Comparison of ENCODE assay signal across 9 cellular contexts in the genomic region with DNA sequence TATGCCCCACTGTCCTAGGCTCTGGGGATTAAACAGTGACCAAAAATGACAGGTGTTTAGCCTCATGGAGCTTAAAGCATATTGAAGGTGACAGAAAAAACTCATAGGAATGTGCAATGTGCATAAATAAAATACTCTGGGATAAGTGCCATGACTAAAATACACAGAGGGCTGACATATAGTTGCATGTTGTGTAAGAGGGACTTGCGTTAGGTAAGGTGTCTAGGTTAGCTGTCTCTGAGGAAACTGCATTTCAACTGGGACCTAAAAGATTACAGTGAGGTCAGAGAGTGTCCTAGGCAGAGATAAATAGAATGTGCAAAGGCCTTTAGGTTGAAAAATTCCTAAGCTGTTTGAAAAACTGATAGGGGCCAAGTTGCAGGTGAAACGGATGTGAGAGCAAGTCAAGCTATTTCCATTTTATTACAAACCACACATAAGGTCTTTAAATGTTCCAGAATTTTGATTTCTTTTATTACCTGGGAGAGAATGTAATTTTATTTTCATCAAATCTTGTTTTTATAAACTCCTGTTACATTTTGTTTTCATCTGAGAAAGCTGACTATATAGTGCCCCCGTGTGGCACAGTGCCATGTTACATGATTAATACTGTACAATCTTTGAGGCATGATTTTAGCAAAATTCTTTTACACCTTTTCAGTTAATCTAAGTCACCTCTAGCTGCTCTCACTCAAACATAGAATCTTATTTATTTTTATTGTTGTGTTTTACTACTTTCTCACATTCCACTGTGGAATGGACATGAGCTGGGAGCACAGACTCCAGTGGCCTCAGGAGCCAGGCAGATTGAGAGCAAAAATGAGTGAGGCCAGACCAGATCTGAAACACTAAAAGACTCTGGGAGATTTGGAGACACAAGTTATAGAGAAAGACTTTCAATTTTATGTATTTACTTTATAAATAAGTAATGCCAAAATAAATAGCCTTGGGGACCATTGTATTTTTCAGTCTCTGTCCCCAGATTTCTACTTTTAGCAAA.
DNase-seq lines count a peak whose midpoint lies in the region; ATAC-seq and TF ChIP-seq lines count a peak whose summit lies in the region.
"Had no signal": no experiment of that assay in that cellular context is flagged by ENCODE, and none has a peak within 500 bp of the region (broad histone marks: within the 10 kb centered on the region; RNA-seq: fewer than 3 reads in every experiment).

No MANE protein-coding gene starts in this region.

- H2BK15ac ChIP-seq in neuronal stem cell (ENCODE audit: low read length): no peak overlapping the region

- no peak overlapping the region for H2AFZ ChIP-seq in neuronal stem cell (ENCODE audit: low read length)

- H3K4me2 ChIP-seq in neuronal stem cell (ENCODE audit: insufficient read depth, low read length, poor library complexity, severe bottlenecking): no peak overlapping the region

- H2AK5ac ChIP-seq in neuronal stem cell (ENCODE audit: low read depth, low read length): no peak overlapping the region

- TF ChIP-seq CTCF in LNCAP (IDR thresholded peaks at IDR 0.05) (peak; percentile 68), choroid plexus epithelial cell (conservative IDR thresholded peaks at IDR 0.05; ENCODE audit: low read depth, low read length) (peak; percentile 65)

- H3K36me3 Mint-ChIP-seq in activated CD4-positive, alpha-beta T cell treated with anti-CD3 and anti-CD28 coated beads, Interleukin-2, amount 10 ng/mL, durations not matched to agents 24 days and 14 days (ENCODE audit: low read depth): no peaks in the 10 kb centered on the region
- H3K36me3 Mint-ChIP-seq: activated naive CD4-positive, alpha-beta T cell treated with anti-CD3 and anti-CD28 coated beads, Interleukin-2, amount 50 U/mL, for 72 hours had no signal

- H3K27ac Mint-ChIP-seq in activated CD4-positive, alpha-beta T cell treated with anti-CD3 and anti-CD28 coated beads, Interleukin-2, amount 10 ng/mL, durations not matched to agents 24 days and 14 days: no peak overlapping the region
- H3K27ac Mint-ChIP-seq: activated naive CD4-positive, alpha-beta T cell treated with anti-CD3 and anti-CD28 coated beads, Interleukin-2, amount 50 U/mL, for 72 hours had no signal

- no peak overlapping the region for H3K4me3 ChIP-seq in choroid plexus epithelial cell (ENCODE audit: low read depth, low read length)
- H3K4me3 ChIP-seq in neuronal stem cell (ENCODE audit: low read length in 2 of 2): no peak overlapping the region

- H3K4ac ChIP-seq in neuronal stem cell (ENCODE audit: low read length): no peak overlapping the region

- no peaks in the 10 kb centered on the region for H3K79me1 ChIP-seq in neuronal stem cell (ENCODE audit: low read depth, low read length)

- no peaks in the 10 kb centered on the region for H3K4me1 Mint-ChIP-seq in activated CD4-positive, alpha-beta T cell treated with anti-CD3 and anti-CD28 coated beads, Interleukin-2, amount 10 ng/mL, durations not matched to agents 24 days and 14 days

- H4K91ac ChIP-seq in neuronal stem cell (ENCODE audit: low read depth, low read length, poor library complexity): no peak overlapping the region

- intact Hi-C loops in activated CD4-positive, alpha-beta T cell treated with anti-CD3 and anti-CD28 coated beads, Interleukin-2, amount 10 ng/mL, durations not matched to agents 24 days and 14 days (cut with micrococcal nuclease): no loop called here

- no peak overlapping the region for H3K18ac ChIP-seq in neuronal stem cell (ENCODE audit: low read length)

- no peak overlapping the region for H2BK5ac ChIP-seq in neuronal stem cell (ENCODE audit: low read length)

- H4K8ac ChIP-seq in neuronal stem cell (ENCODE audit: low read depth, low read length): no peak overlapping the region

- no peak overlapping the region for H3K27ac ChIP-seq in neuronal stem cell (replicated peaks; ENCODE audit: low read length)

- no peak overlapping the region for H3K23ac ChIP-seq in neuronal stem cell (ENCODE audit: low read depth, low read length, poor library complexity)

- H3K36me3 ChIP-seq in neuronal stem cell (replicated peaks in 1 of 2; ENCODE audit: control insufficient read depth in 2 of 2, insufficient read depth in 2 of 2, low read length in 2 of 2): no peaks in the 10 kb centered on the region

- no peak for ATAC-seq in GM19351 (IDR thresholded peaks at IDR 0.05; ENCODE audit: unreplicated experiment)
- ATAC-seq: activated naive CD4-positive, alpha-beta T cell treated with anti-CD3 and anti-CD28 coated beads, Interleukin-2, amount 50 U/mL, for 72 hours had no signal

- no peak overlapping the region for H2BK12ac ChIP-seq in neuronal stem cell (ENCODE audit: low read length)

- H3K14ac ChIP-seq in neuronal stem cell (ENCODE audit: low read length): no peak overlapping the region

- no peak overlapping the region for H2BK120ac ChIP-seq in neuronal stem cell (ENCODE audit: low read depth, low read length)

- H3K27me3 Mint-ChIP-seq in activated CD4-positive, alpha-beta T cell treated with anti-CD3 and anti-CD28 coated beads, Interleukin-2, amount 10 ng/mL, durations not matched to agents 24 days and 14 days: no peaks in the 10 kb centered on the region

- no peak overlapping the region for H3K9ac ChIP-seq in neuronal stem cell (ENCODE audit: low read depth, low read length, poor library complexity)

- H3K27me3 ChIP-seq in neuronal stem cell (ENCODE audit: control insufficient read depth in 3 of 3, insufficient read depth in 3 of 3, low read depth in 1 of 3, low read length in 3 of 3): no peaks in the 10 kb centered on the region

- no peak overlapping the region for H3K4me3 Mint-ChIP-seq in activated CD4-positive, alpha-beta T cell treated with anti-CD3 and anti-CD28 coated beads, Interleukin-2, amount 10 ng/mL, durations not matched to agents 24 days and 14 days

- no peaks in the 10 kb centered on the region for H3K9me3 Mint-ChIP-seq in activated CD4-positive, alpha-beta T cell treated with anti-CD3 and anti-CD28 coated beads, Interleukin-2, amount 10 ng/mL, durations not matched to agents 24 days and 14 days

- H3K4me1 ChIP-seq in neuronal stem cell (ENCODE audit: control insufficient read depth in 2 of 2, insufficient read depth in 1 of 2, low read depth in 1 of 2, low read length in 2 of 2): no peaks in the 10 kb centered on the region

- no peaks in the 10 kb centered on the region for H3K9me3 ChIP-seq in neuronal stem cell (replicated peaks in 1 of 2; ENCODE audit: control insufficient read depth in 2 of 2, insufficient read depth in 1 of 2, low read depth in 1 of 2, low read length in 2 of 2)

- no CpG with 5 or more reads among the region's 3 CpGs for WGBS in neuronal stem cell (ENCODE audit: extremely low coverage in 2 of 2, insufficient read length in 2 of 2, insufficient replicate concordance in 1 of 2), 2 donors

- DNase-seq in activated CD4-positive, alpha-beta T cell treated with anti-CD3 and anti-CD28 coated beads, Interleukin-2, amount 50 U/mL, for 48 hours: peak; percentile 6 to 11
- no peak for DNase-seq in activated CD4-positive, alpha-beta T cell treated with anti-CD3 and anti-CD28 coated beads, Interleukin-2, amount 10 ng/mL, durations not matched to agents 24 days and 14 days
- DNase-seq in choroid plexus epithelial cell (ENCODE audit: low read depth) (peak; percentile 77), neuronal stem cell (ENCODE audit: low spot score) (peak; percentile 29), COR-L47 (lab: John Stamatoyannopoulos, UW) (no peak), NCI-H146 (lab: John Stamatoyannopoulos, UW) (no peak)

Comparison
In these comparisons a context has a peak if more than half of its experiments do, and no peak if none do; other contexts are left out.
1. DNase-seq: peak in activated CD4-positive, alpha-beta T cell treated with anti-CD3 and anti-CD28 coated beads, Interleukin-2, amount 50 U/mL, for 48 hours (2 of 2), choroid plexus epithelial cell (single experiment) and neuronal stem cell (single experiment); none in activated CD4-positive, alpha-beta T cell treated with anti-CD3 and anti-CD28 coated beads, Interleukin-2, amount 10 ng/mL, durations not matched to agents 24 days and 14 days (single experiment), COR-L47 (single experiment) and NCI-H146 (single experiment).